ENCODE assay signal across 13 cellular contexts in the genomic region with DNA sequence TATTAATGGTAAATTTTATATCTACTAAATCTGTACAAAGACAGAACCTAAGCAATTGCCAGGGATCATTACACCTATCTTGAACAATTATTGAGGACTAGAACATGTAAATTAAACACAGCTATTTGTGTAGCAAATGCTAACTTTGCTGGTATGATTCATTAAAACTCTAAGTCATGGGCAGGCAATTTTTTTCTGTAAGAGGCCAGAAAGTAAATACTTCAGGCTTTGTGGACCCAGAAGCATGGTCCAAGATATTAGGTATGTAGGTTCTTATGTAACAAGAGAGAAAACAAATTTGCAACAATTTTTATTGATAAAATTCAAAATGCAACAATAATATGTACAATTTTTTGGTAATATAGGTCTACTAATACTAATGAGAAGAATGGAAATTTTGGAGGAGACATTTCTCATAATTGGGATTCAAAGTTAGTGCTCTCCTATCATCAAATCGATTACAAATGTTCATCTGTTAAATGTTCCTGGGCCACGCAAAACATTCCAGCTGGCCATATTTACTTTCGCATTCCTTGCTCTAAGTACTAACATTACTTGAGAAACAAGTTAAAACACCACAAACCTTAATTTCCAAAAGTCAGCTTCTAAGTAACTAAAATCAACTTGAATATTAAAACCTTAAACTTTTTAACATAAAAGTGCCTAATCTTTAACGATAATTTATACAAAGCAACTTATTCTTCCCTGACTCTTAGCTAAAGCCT. TPM values are rescaled to one million over a fixed set of nuclear protein-coding genes. Genes with fewer than 3 reads are reported as not detected.
DNase-seq lines count a peak whose midpoint lies in the region; ATAC-seq and TF ChIP-seq lines count a peak whose summit lies in the region.
"Had no signal": no experiment of that assay in that cellular context is flagged by ENCODE, and none has a peak within 500 bp of the region (broad histone marks: within the 10 kb centered on the region; RNA-seq: fewer than 3 reads in every experiment).

No MANE protein-coding gene starts in this region.

- 74 to 86% methylated on average over 4 of the region's 4 CpGs for WGBS in sigmoid colon, 2 donors

- no peaks in the 10 kb centered on the region for H3F3A ChIP-seq in OCI-LY1 (ENCODE audit: insufficient read depth, low read length)

- H3K36me3 ChIP-seq in OCI-LY1 (ENCODE audit: insufficient read depth, low read length) (peaks cover 6% of the 10 kb centered on the region; the same call in 1 of the 2 replicates), osteoblast (ENCODE audit: insufficient read depth, low read length) (no peaks in the 10 kb centered on the region), sigmoid colon (no peaks in the 10 kb centered on the region), MG63 (peaks cover 5% of the 10 kb centered on the region; the same call in 1 of the 2 replicates)
- H3K36me3 ChIP-seq: spleen had no signal

- H3K9me2 ChIP-seq in OCI-LY1 (ENCODE audit: low read depth, low read length) = no peaks in the 10 kb centered on the region

- H3K4me1 ChIP-seq in OCI-LY1 (ENCODE audit: insufficient read depth, low read length, severe bottlenecking) (peaks cover 42% of the 10 kb centered on the region), osteoblast (ENCODE audit: insufficient read depth, low read length) (peaks cover 46% of the 10 kb centered on the region), sigmoid colon (peaks cover 0 to 70% (median 54%) of the 10 kb centered on the region in 4 donors)

- H4K20me1 ChIP-seq in OCI-LY1 (ENCODE audit: insufficient read depth, low read length) (no peaks in the 10 kb centered on the region), osteoblast (ENCODE audit: insufficient read depth, low read length) (peaks cover 48% of the 10 kb centered on the region)

- H3K79me2 ChIP-seq in OCI-LY1 (ENCODE audit: insufficient read depth, low read length) (peaks cover 89% of the 10 kb centered on the region), osteoblast (ENCODE audit: insufficient read depth, low read length) (peaks cover 96% of the 10 kb centered on the region)

- TF ChIP-seq CTCF in OCI-LY1 (IDR thresholded peaks at IDR 0.05; ENCODE audit: low read length) (no peak), osteoblast (IDR thresholded peaks at IDR 0.05; ENCODE audit: extremely low read depth, low read depth, low read length) (no peak), sigmoid colon (IDR thresholded peaks at IDR 0.05) (no peak)

- no peak overlapping the region for H3K9ac ChIP-seq in OCI-LY1 (ENCODE audit: low read length)

- H3K27ac ChIP-seq in OCI-LY1 (ENCODE audit: low read depth, low read length, poor library complexity, severe bottlenecking) (no peak overlapping the region), epithelial cell of prostate (peak overlapping the region; percentile 6), osteoblast (ENCODE audit: low read depth, low read length) (peak overlapping the region; percentile 41), sigmoid colon (peak overlapping the region in 1 of 4 donors; percentile 31)
- H3K27ac ChIP-seq: spleen had no signal

- H3K4me2 ChIP-seq in OCI-LY1 (ENCODE audit: low read length) (peak overlapping the region; percentile 4; the same call in 1 of the 2 replicates), osteoblast (ENCODE audit: insufficient read depth, low read length) (peak overlapping the region; percentile 83)

- DNase-seq in GM03348 (ENCODE audit: low spot score) = peak; percentile 12
- DNase-seq in epithelial cell of prostate (ENCODE audit: low read depth, low spot score) = no peak
- DNase-seq in osteoblast (ENCODE audit: insufficient read length, low spot score, missing footprints) = no peak
- no peak for DNase-seq in sigmoid colon
- no peak for DNase-seq in NCI-H1417 (lab: John Stamatoyannopoulos, UW)
- DNase-seq in MG63 = no peak
- DNase-seq: DMS153, NCI-H2029 treated with DMSO at 0.1 percent for 48 hours, spleen had no signal

- no peak for TF ChIP-seq EP300 in sigmoid colon (IDR thresholded peaks at IDR 0.05)

- no peak overlapping the region for H3K4me3 ChIP-seq in OCI-LY1 (ENCODE audit: low read depth, low read length, poor library complexity, severe bottlenecking)
- H3K4me3 ChIP-seq in osteoblast (ENCODE audit: insufficient read depth, low read length) = peak overlapping the region; percentile 39
- H3K4me3 ChIP-seq in sigmoid colon = no peak overlapping the region
- no peak overlapping the region for H3K4me3 ChIP-seq in MG63
- H3K4me3 ChIP-seq: spleen had no signal

- no peak for ATAC-seq in GM18873 (IDR thresholded peaks at IDR 0.05; ENCODE audit: low FRiP score, unreplicated experiment)
- ATAC-seq: activated CD4-positive, CD25-positive, alpha-beta regulatory T cell treated with anti-CD3 and anti-CD28 coated beads, Interleukin-2, amount 50 U/mL, for 24 hours; stimulated activated memory B cell treated with anti-CD40 and anti-IgM and Interleukin-4, amounts not matched to agents 10 μg/mL and 1 μg/mL and 100 μg/mL, for 72 hours had no signal

- no peaks in the 10 kb centered on the region for H3K9me3 ChIP-seq in OCI-LY1 (ENCODE audit: low read length)
- no peaks in the 10 kb centered on the region for H3K9me3 ChIP-seq in osteoblast (ENCODE audit: low read depth, low read length)
- H3K9me3 ChIP-seq in sigmoid colon = no peaks in the 10 kb centered on the region
- H3K9me3 ChIP-seq in MG63 = no peaks in the 10 kb centered on the region
- H3K9me3 ChIP-seq: spleen had no signal

- TF ChIP-seq POLR2A in sigmoid colon (IDR thresholded peaks at IDR 0.05) = no peak

- intact Hi-C loops in sigmoid colon (cut with DNase I) = loop anchor here (5.0 kb wide), 1 partner anchor 322 kb away; a partner anchor contains a TSS

- no peaks in the 10 kb centered on the region for H3K27me3 ChIP-seq in OCI-LY1 (ENCODE audit: insufficient read depth, low read length)
- H3K27me3 ChIP-seq in osteoblast (ENCODE audit: insufficient read depth, low read length) = no peaks in the 10 kb centered on the region
- H3K27me3 ChIP-seq in sigmoid colon = no peaks in the 10 kb centered on the region
- no peaks in the 10 kb centered on the region for H3K27me3 ChIP-seq in MG63
- H3K27me3 ChIP-seq: spleen had no signal

- H2AFZ ChIP-seq in OCI-LY1 (ENCODE audit: low read length) (no peak overlapping the region), osteoblast (ENCODE audit: low read length) (no peak overlapping the region)

RNA-seq across cellular contexts. Expression of a gene that starts 4.3 kb away (rescaled TPM):
- total RNA-seq in osteoblast = 126 and 128 TPM in 2 replicates
- total RNA-seq in sigmoid colon = 10 to 100 TPM; 69.5 to 95.6 (median 92.6) TPM
- 10 to 100 TPM; 10.8 to 45.4 (median 16.6) TPM for polyA plus RNA-seq in sigmoid colon
- total RNA-seq in MG63 (2014; rRNA removed; shearing (Covaris generic); ENCODE audit: low replicate concordance) = 73.1 and 113 TPM in 2 replicates

RNA-seq across cellular contexts. Expression of a gene that starts 36.7 kb away (rescaled TPM):
- 72.0 and 80.7 TPM in 2 replicates for total RNA-seq in osteoblast
- 1,000 to 10,000 TPM in 1 of 4 donors, 100 to 1,000 TPM in 3; 419 to 3,086 (median 644) TPM for total RNA-seq in sigmoid colon
- polyA plus RNA-seq in sigmoid colon = 1,000 to 10,000 TPM in 2 of 3 donors, 100 to 1,000 TPM in 1; 948 to 2,470 (median 1,191) TPM
- total RNA-seq in MG63 (2014; rRNA removed; shearing (Covaris generic); ENCODE audit: low replicate concordance) = 187 and 302 TPM in 2 replicates
